9 cellular contexts compared by ENCODE assay signal in the genomic region with DNA sequence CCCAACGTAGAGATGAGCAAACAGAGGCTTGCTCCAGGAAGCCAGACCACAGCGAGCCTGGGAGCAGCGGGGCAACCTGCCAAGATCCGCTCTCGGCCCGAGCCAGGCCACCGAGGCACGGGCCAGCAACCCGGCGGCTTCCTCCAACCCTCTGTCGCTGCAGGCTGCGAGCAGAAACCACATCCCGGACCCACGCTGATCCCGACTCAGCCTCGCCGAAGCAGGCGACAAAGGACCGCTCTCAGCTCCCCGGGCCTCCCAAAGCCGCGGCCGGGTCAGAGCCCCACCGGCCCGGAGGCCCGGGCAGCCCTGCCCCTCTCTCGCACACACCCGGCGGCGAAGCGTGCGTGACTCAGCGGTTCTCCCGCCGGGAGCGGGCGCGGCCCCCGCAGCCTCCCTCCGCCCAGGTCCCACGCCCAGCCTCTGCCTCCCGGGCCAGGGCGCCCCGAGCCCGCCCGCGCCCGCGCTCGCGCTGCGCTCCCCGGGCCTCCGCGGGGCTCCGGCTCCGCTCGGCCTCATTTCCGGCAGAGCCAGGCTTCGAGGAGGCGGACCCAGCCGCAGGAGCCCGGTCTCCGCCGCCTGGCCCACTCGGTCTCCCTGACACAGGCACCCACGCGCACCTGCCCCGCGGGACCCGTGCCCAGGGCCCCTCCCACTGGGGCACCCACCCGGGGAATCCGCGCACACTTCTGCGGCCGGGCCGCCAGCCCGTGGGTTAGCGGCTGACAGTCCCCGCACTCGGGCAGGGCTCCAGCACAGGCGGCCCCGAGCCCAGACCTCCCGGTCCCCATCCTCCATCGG. TPM values are rescaled to one million over a fixed set of nuclear protein-coding genes. Genes with fewer than 3 reads are reported as not detected.
A peak's percentile ranks its signal among the peaks of the same experiment; 100 is the strongest.
DNase-seq lines count a peak whose midpoint lies in the region; ATAC-seq, FAIRE-seq and TF ChIP-seq lines count a peak whose summit lies in the region.
"Had no signal": no experiment of that assay in that cellular context is flagged by ENCODE, and none has a peak within 500 bp of the region (broad histone marks: within the 10 kb centered on the region; RNA-seq: fewer than 3 reads in every experiment).

No MANE protein-coding gene starts in this region.

- no peak for FAIRE-seq in GM12892 (lab: Jason Lieb, UNC)

- peak overlapping the region; percentile 19 for H3K4me3 ChIP-seq in RWPE2 (ENCODE audit: severe bottlenecking)
- no peak overlapping the region for H3K4me3 ChIP-seq in epithelial cell of esophagus (ENCODE audit: low read length)
- H3K4me3 ChIP-seq in mesendoderm (ENCODE audit: low read length) = peak overlapping the region; percentile 50
- peak overlapping the region; percentile 40 to 58 for H3K4me3 ChIP-seq in tibial artery

- H3K27ac ChIP-seq in RWPE2 (ENCODE audit: poor library complexity, severe bottlenecking) (no peak overlapping the region), mesendoderm (ENCODE audit: low read depth, low read length) (peak overlapping the region; percentile 40), tibial artery (no peak overlapping the region)
- H3K27ac ChIP-seq: 22Rv1 had no signal

- no peak overlapping the region for H4K5ac ChIP-seq in mesendoderm (ENCODE audit: low read length)

- no peak overlapping the region for H2AK5ac ChIP-seq in mesendoderm (ENCODE audit: low read length)

- H2BK5ac ChIP-seq in mesendoderm (ENCODE audit: low read length) = no peak overlapping the region

- H3K56ac ChIP-seq in mesendoderm (ENCODE audit: low read length) = peak overlapping the region; percentile 90

- H3K23ac ChIP-seq in mesendoderm (ENCODE audit: low read length) = no peak overlapping the region

- H2BK120ac ChIP-seq in mesendoderm (ENCODE audit: low read depth, low read length) = no peak overlapping the region

- peak overlapping the region; percentile 7 for H2BK15ac ChIP-seq in mesendoderm (replicated peaks; ENCODE audit: low read depth)

- TF ChIP-seq CTCF in RWPE2 (IDR thresholded peaks at IDR 0.05; ENCODE audit: poor library complexity, severe bottlenecking) (no peak), epithelial cell of esophagus (IDR thresholded peaks at IDR 0.05; ENCODE audit: insufficient read depth, low read depth, low read length, missing control alignments) (no peak), tibial artery (IDR thresholded peaks at IDR 0.05) (no peak)

- peak; percentile 67 for ATAC-seq in RWPE2 (ENCODE audit: low read depth)

- H3K27me3 ChIP-seq in RWPE2 (ENCODE audit: insufficient read depth, poor library complexity, severe bottlenecking) (peaks cover 43% of the 10 kb centered on the region), mesendoderm (ENCODE audit: insufficient read depth, low read length, poor library complexity) (peaks cover 3% of the 10 kb centered on the region), tibial artery (peaks cover 0 to 87% of the 10 kb centered on the region in 2 donors)

- H3K79me1 ChIP-seq in mesendoderm (ENCODE audit: low read length) = peaks cover 9% of the 10 kb centered on the region

- peak overlapping the region; percentile 69 for H3K4me2 ChIP-seq in mesendoderm (ENCODE audit: low read length)

- H3K9me3 ChIP-seq in RWPE2 (ENCODE audit: severe bottlenecking) (no peaks in the 10 kb centered on the region), tibial artery (no peaks in the 10 kb centered on the region)

- peaks cover 25% of the 10 kb centered on the region for H3K79me2 ChIP-seq in mesendoderm (ENCODE audit: control insufficient read depth, insufficient read depth, low read length)

- TF ChIP-seq POLR2A in GM12892 (IDR thresholded peaks at IDR 0.05; ENCODE audit: low read depth, low read length) = no peak

- intact Hi-C loops in tibial artery (cut with DNase I; ENCODE audit: low total_unique reads) = no loop called here

- peak; percentile 64 for DNase-seq in DMS 273 (lab: John Stamatoyannopoulos, UW; ENCODE audit: unreplicated experiment)
- no peak for DNase-seq in DMS 273 treated with DMSO at 0.1 percent for 48 hours (lab: John Stamatoyannopoulos, UW)
- DNase-seq in RWPE2 (ENCODE audit: low spot score) = no peak
- peak; percentile 35 for DNase-seq in epithelial cell of esophagus (ENCODE audit: low read depth)
- DNase-seq in mesendoderm = peak; percentile 30
- DNase-seq in tibial artery = peak in 1 of 2 donors; percentile 65
- DNase-seq in pons (ENCODE audit: low spot score) = no peak
- no peak for DNase-seq in GM12892 (ENCODE audit: insufficient read length)

- peak overlapping the region; percentile 83 for H3K18ac ChIP-seq in mesendoderm (ENCODE audit: low read length)

- H3K36me3 ChIP-seq in RWPE2 (ENCODE audit: low read depth) (no peaks in the 10 kb centered on the region), mesendoderm (ENCODE audit: control insufficient read depth, insufficient read depth, low read length) (no peaks in the 10 kb centered on the region), tibial artery (no peaks in the 10 kb centered on the region)

- H3K9ac ChIP-seq in mesendoderm (ENCODE audit: low read length) = peak overlapping the region; percentile 80

- H4K8ac ChIP-seq in mesendoderm (ENCODE audit: low read depth, low read length) = no peak overlapping the region

- H3K4me1 ChIP-seq in RWPE2 (ENCODE audit: insufficient read depth, poor library complexity, severe bottlenecking) = no peaks in the 10 kb centered on the region
- H3K4me1 ChIP-seq in mesendoderm (ENCODE audit: control insufficient read depth, low read depth, low read length) = peaks cover 2% of the 10 kb centered on the region
- H3K4me1 ChIP-seq in tibial artery = peaks cover 0 to 26% (median 16%) of the 10 kb centered on the region in 4 donors

- WGBS in mesendoderm (ENCODE audit: extremely low coverage, insufficient coverage, low lambda C conversion rate) = no CpG with 5 or more reads among the region's 85 CpGs

- H3K4ac ChIP-seq in mesendoderm (ENCODE audit: low read depth, low read length) = peak overlapping the region; percentile 92

RNA-seq across cellular contexts. Expression of gene PPP2R2C, which starts 1.7 kb away (rescaled TPM):
- 48.5 TPM for polyA plus RNA-seq in mesendoderm (2013, experiment 1 of 2)
- 52.5 TPM for polyA plus RNA-seq in mesendoderm (2013, experiment 2 of 2)
- polyA plus RNA-seq in GM12892 (2012; ENCODE audit: missing spikeins) = 0.11 TPM

Comparison
In these comparisons a context has a peak if more than half of its experiments do, and no peak if none do; other contexts are left out.
1. DNase-seq: peak in DMS 273 (single experiment), epithelial cell of esophagus (single experiment) and mesendoderm (single experiment); none in DMS 273 treated with DMSO at 0.1 percent for 48 hours (single experiment), RWPE2 (single experiment), pons (single experiment) and GM12892 (single experiment).